8 cellular contexts compared by ENCODE assay signal in genomic region chr7:99617187-99617781, GRCh38. TPM values are rescaled to one million over a fixed set of nuclear protein-coding genes. Genes with fewer than 3 reads are reported as not detected.
DNase-seq lines count a peak whose midpoint lies in the region; ATAC-seq lines count a peak whose summit lies in the region.

No MANE protein-coding gene starts in this region.

- H3K9me3 Mint-ChIP-seq in memory B cell: no peaks in the 10 kb centered on the region

- H3K9ac ChIP-seq in BLaER1 treated with 17β-estradiol and CSF1 and Interleukin-3, amounts not matched to agents 10 nM and 100 nM: peak overlapping the region; percentile 86 to 96 (median 92)

- peak overlapping the region; percentile 81 to 90 (median 87) for H3K27ac ChIP-seq in BLaER1 treated with 17β-estradiol and CSF1 and Interleukin-3, amounts not matched to agents 10 nM and 100 nM
- H3K27ac ChIP-seq in angular gyrus (ENCODE audit: low read depth, low read length): peak overlapping the region; percentile 68

- H3K4me3 Mint-ChIP-seq in memory B cell: peak overlapping the region; percentile 99

- H3K9me3 ChIP-seq in BLaER1 treated with 17β-estradiol and CSF1 and Interleukin-3, amounts not matched to agents 10 nM and 100 nM (replicated peaks in 1 of 11): peaks cover 0 to 3% (median 0%) of the 10 kb centered on the region in 11 experiments; a peak in 4 of 22 replicates

- peaks cover 40 to 44% (median 41%) of the 10 kb centered on the region in 11 experiments for H3K36me3 ChIP-seq in BLaER1 treated with 17β-estradiol and CSF1 and Interleukin-3, amounts not matched to agents 10 nM and 100 nM

- peaks cover 11 to 34% (median 18%) of the 10 kb centered on the region in 10 experiments for H3K4me1 ChIP-seq in BLaER1 treated with 17β-estradiol and CSF1 and Interleukin-3, amounts not matched to agents 10 nM and 100 nM

- H3K27me3 Mint-ChIP-seq in memory B cell: no peaks in the 10 kb centered on the region

- H3K27me3 ChIP-seq in BLaER1 treated with 17β-estradiol and CSF1 and Interleukin-3, amounts not matched to agents 10 nM and 100 nM: no peaks in the 10 kb centered on the region

- H4K20me1 ChIP-seq in BLaER1 treated with 17β-estradiol and CSF1 and Interleukin-3, amounts not matched to agents 10 nM and 100 nM: peaks cover 0 to 22% (median under 1%) of the 10 kb centered on the region in 11 experiments; a peak in 6 of 22 replicates

- DNase-seq in memory B cell (ENCODE audit: low spot score in 2 of 2) (no peak), NCI-H748 (lab: John Stamatoyannopoulos, UW; ENCODE audit: unreplicated experiment) (no peak), SW480 (ENCODE audit: low spot score) (no peak), left lobe of liver (ENCODE audit: low spot score) (no peak)
- no peak for DNase-seq in stimulated activated CD8-positive, alpha-beta memory T cell treated with anti-CD3 and anti-CD28 coated beads, Interleukin-4, amount 100 ng/mL, for 48 hours

- peaks cover 18% of the 10 kb centered on the region for H3K36me3 Mint-ChIP-seq in memory B cell

- peak overlapping the region; percentile 86 to 99 (median 94) for H3K4me3 ChIP-seq in BLaER1 treated with 17β-estradiol and CSF1 and Interleukin-3, amounts not matched to agents 10 nM and 100 nM

- H3K4me2 ChIP-seq in BLaER1 treated with 17β-estradiol and CSF1 and Interleukin-3, amounts not matched to agents 10 nM and 100 nM: peak overlapping the region; percentile 86 to 96 (median 89)

- ATAC-seq in HG02938 (IDR thresholded peaks at IDR 0.05; ENCODE audit: unreplicated experiment): peak; percentile 38
- ATAC-seq in memory B cell (ENCODE audit: low read depth): no peak
- no peak for ATAC-seq in left lobe of liver

- peaks cover 21% of the 10 kb centered on the region for H3K4me1 Mint-ChIP-seq in memory B cell

- H3K27ac Mint-ChIP-seq in memory B cell: peak overlapping the region; percentile 95

RNA-seq across cellular contexts. Expression of gene ZSCAN25, which starts 0.5 kb away (rescaled TPM):
- total RNA-seq in left lobe of liver: 5.5 TPM

RNA-seq across cellular contexts. Expression of gene TMEM225B, which starts 19.2 kb away (rescaled TPM):
- 0.18 TPM for total RNA-seq in left lobe of liver

RNA-seq across cellular contexts. Expression of gene ZNF655, which starts 58.8 kb away (rescaled TPM):
- 24.0 TPM for total RNA-seq in left lobe of liver
